In the genomic region with DNA sequence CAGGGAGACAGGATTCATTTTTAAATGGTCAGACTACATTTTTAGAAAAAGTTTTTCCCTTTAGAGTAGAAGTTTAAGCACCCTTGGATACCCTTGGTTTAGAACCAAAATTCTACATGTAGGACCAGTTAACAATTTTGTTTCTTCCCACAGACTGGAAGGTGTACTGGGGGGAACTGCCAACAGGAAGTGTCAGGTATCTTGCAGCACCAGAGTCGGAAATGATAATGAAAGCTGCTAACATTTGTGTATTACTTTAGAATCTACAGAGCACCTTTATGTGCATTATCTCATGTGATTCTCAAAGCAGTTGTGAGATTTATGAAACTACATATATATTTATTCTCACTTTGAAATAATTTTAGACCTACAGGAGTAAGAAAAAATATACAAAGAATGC, we compare ENCODE assay signal across 24 cellular contexts.
"Had no signal": no experiment of that assay in that cellular context is flagged by ENCODE, and none has a peak within 500 bp of the region (broad histone marks: within the 10 kb centered on the region; RNA-seq: fewer than 3 reads in every experiment).

No MANE protein-coding gene starts in this region.

- H3K9me3 Mint-ChIP-seq: activated CD4-positive, alpha-beta memory T cell treated with anti-CD3 and anti-CD28 coated beads, Interleukin-2, amount 10 ng/mL, durations not matched to agents 7 days and 5 days; activated naive CD8-positive, alpha-beta T cell treated with anti-CD3 and anti-CD28 coated beads, Interleukin-2, amount 50 U/mL, for 24 hours; activated T-helper 17 cell treated with anti-CD3 and anti-CD28 coated beads, Interleukin-2, amount 50 U/mL, for 72 hours; central memory CD8-positive, alpha-beta T cell; immature natural killer cell had no signal

- H3K27ac Mint-ChIP-seq: activated CD4-positive, alpha-beta memory T cell treated with anti-CD3 and anti-CD28 coated beads, Interleukin-2, amount 10 ng/mL, durations not matched to agents 7 days and 5 days; activated CD8-positive, alpha-beta memory T cell treated with anti-CD3 and anti-CD28 coated beads, Interleukin-2, amount 10 ng/mL, durations not matched to agents 7 days and 5 days; activated naive CD8-positive, alpha-beta T cell treated with anti-CD3 and anti-CD28 coated beads, Interleukin-2, amount 50 U/mL, for 24 hours; activated T-helper 17 cell treated with anti-CD3 and anti-CD28 coated beads, Interleukin-2, amount 50 U/mL, for 72 hours; immature natural killer cell had no signal

- H3K4me3 ChIP-seq: esophagus muscularis mucosa, lower lobe of right lung, prostate gland, tibial nerve had no signal

- H3K36me3 Mint-ChIP-seq: activated CD8-positive, alpha-beta memory T cell treated with anti-CD3 and anti-CD28 coated beads, Interleukin-2, amount 10 ng/mL, durations not matched to agents 7 days and 5 days; immature natural killer cell had no signal

- ATAC-seq: activated CD8-positive, alpha-beta memory T cell treated with anti-CD3 and anti-CD28 coated beads, Interleukin-2, amount 10 ng/mL, durations not matched to agents 7 days and 5 days; activated naive CD8-positive, alpha-beta T cell treated with anti-CD3 and anti-CD28 coated beads, Interleukin-2, amount 50 U/mL, for 24 hours; activated T-helper 17 cell treated with anti-CD3 and anti-CD28 coated beads, Interleukin-2, amount 50 U/mL, for 72 hours; lower lobe of right lung; right cardiac atrium; stimulated activated naive CD8-positive, alpha-beta T cell treated with anti-CD3 and anti-CD28 coated beads, Interleukin-15, Interleukin-2, amounts not matched to agents 100 U/mL and 50 U/mL, for 24 hours had no signal

- H3K9me3 ChIP-seq: esophagus muscularis mucosa, lower lobe of right lung, prostate gland, tibial nerve had no signal

- H3K27me3 ChIP-seq: esophagus muscularis mucosa, tibial nerve had no signal

- DNase-seq: activated CD4-positive, alpha-beta memory T cell treated with anti-CD3 and anti-CD28 coated beads, Interleukin-2, amount 10 ng/mL, durations not matched to agents 7 days and 5 days; activated CD4-positive, alpha-beta T cell treated with anti-CD3 and anti-CD28 coated beads for 48 hours; activated CD4-positive, CD25-positive, alpha-beta regulatory T cell; activated CD8-positive, alpha-beta memory T cell treated with anti-CD3 and anti-CD28 coated beads, Interleukin-2, amount 10 ng/mL, durations not matched to agents 7 days and 5 days; activated naive CD4-positive, alpha-beta T cell treated with Interleukin-2 at 50 U/mL for 16 hours; activated naive CD8-positive, alpha-beta T cell treated with anti-CD3 and anti-CD28 coated beads, Interleukin-2, amount 50 U/mL, for 24 hours; anterior cingulate cortex; cortex of kidney; effector CD4-positive, alpha-beta T cell; immature natural killer cell; lower lobe of right lung; occipital lobe; right cardiac atrium; stimulated activated CD4-positive, alpha-beta T cell treated with anti-CD3 and anti-CD28 coated beads, Interleukin-2, amount 100 ng/mL, for 24 hours; stimulated activated naive CD8-positive, alpha-beta T cell treated with anti-CD3 and anti-CD28 coated beads, Interleukin-15, Interleukin-2, amounts not matched to agents 100 U/mL and 50 U/mL, for 24 hours; substantia nigra; T-helper 1 cell; T-helper 9 cell had no signal

- H3K27ac ChIP-seq: esophagus muscularis mucosa, lower lobe of right lung, prostate gland, tibial nerve had no signal

- H3K4me3 Mint-ChIP-seq: activated CD4-positive, alpha-beta memory T cell treated with anti-CD3 and anti-CD28 coated beads, Interleukin-2, amount 10 ng/mL, durations not matched to agents 7 days and 5 days; activated CD8-positive, alpha-beta memory T cell treated with anti-CD3 and anti-CD28 coated beads, Interleukin-2, amount 10 ng/mL, durations not matched to agents 7 days and 5 days; activated naive CD8-positive, alpha-beta T cell treated with anti-CD3 and anti-CD28 coated beads, Interleukin-2, amount 50 U/mL, for 24 hours; activated T-helper 17 cell treated with anti-CD3 and anti-CD28 coated beads, Interleukin-2, amount 50 U/mL, for 72 hours; brain; central memory CD8-positive, alpha-beta T cell; immature natural killer cell had no signal

- H3K4me1 ChIP-seq: prostate gland had no signal

- H3K4me1 Mint-ChIP-seq: activated CD4-positive, alpha-beta memory T cell treated with anti-CD3 and anti-CD28 coated beads, Interleukin-2, amount 10 ng/mL, durations not matched to agents 7 days and 5 days; activated CD8-positive, alpha-beta memory T cell treated with anti-CD3 and anti-CD28 coated beads, Interleukin-2, amount 10 ng/mL, durations not matched to agents 7 days and 5 days; activated naive CD8-positive, alpha-beta T cell treated with anti-CD3 and anti-CD28 coated beads, Interleukin-2, amount 50 U/mL, for 24 hours; activated T-helper 17 cell treated with anti-CD3 and anti-CD28 coated beads, Interleukin-2, amount 50 U/mL, for 72 hours had no signal

- H3K36me3 ChIP-seq: prostate gland had no signal

- H3K27me3 Mint-ChIP-seq: central memory CD8-positive, alpha-beta T cell had no signal
